Comparison of ENCODE assay signal across 18 cellular contexts in genomic region chr13:20134732-20135131, GRCh38. TPM values are rescaled to one million over a fixed set of nuclear protein-coding genes. Genes with fewer than 3 reads are reported as not detected.
DNase-seq lines count a peak whose midpoint lies in the region; ATAC-seq and TF ChIP-seq lines count a peak whose summit lies in the region.
"Had no signal": no experiment of that assay in that cellular context is flagged by ENCODE, and none has a peak within 500 bp of the region (broad histone marks: within the 10 kb centered on the region; RNA-seq: fewer than 3 reads in every experiment).

No MANE protein-coding gene starts in this region.

- no peak for ATAC-seq in left lobe of liver
- ATAC-seq: CD8-positive, alpha-beta T cell; GM12878 had no signal

- DNase-seq in activated CD8-positive, alpha-beta memory T cell treated with anti-CD3 and anti-CD28 coated beads for 24 hours = peak; percentile 35
- no peak for DNase-seq in activated CD8-positive, alpha-beta memory T cell treated with anti-CD3 and anti-CD28 coated beads, Interleukin-2, amount 50 U/mL, for 4 hours
- DNase-seq in left lobe of liver (ENCODE audit: low spot score) = peak; percentile 28
- peak; percentile 18 for DNase-seq in ureter (ENCODE audit: low spot score)
- no peak for DNase-seq in GM19240 (ENCODE audit: insufficient read length, low spot score)
- DNase-seq in GM13976 (ENCODE audit: low spot score) = no peak
- DNase-seq: Caco-2; CD4-positive, CD25-positive, alpha-beta regulatory T cell; CD8-positive, alpha-beta T cell; DMS153; DMS79; EL; GDM1; GM23248; H7; HCEC 1CT had no signal

- TF ChIP-seq CTCF in GM13976 (IDR thresholded peaks at IDR 0.05; ENCODE audit: borderline replicate concordance, control extremely low read depth, extremely low read depth, insufficient read depth, missing control alignments) = no peak

- in situ Hi-C loops in GM13976 (cut with MboI; ENCODE audit: low sequenced_read_pairs, unreplicated experiment) = no loop called here

RNA-seq across cellular contexts. Expression of gene GJA3, which starts 26.1 kb away (rescaled TPM):
- total RNA-seq in left lobe of liver = 0.03 TPM
- total RNA-seq in ureter = 0.13 TPM
- total RNA-seq: CD4-positive, CD25-positive, alpha-beta regulatory T cell had no signal

RNA-seq across cellular contexts. Expression of gene GJB2, which starts 58.0 kb away (rescaled TPM):
- 30.7 TPM for total RNA-seq in left lobe of liver
- 4.9 TPM for total RNA-seq in ureter
- total RNA-seq: B cell; CD4-positive, CD25-positive, alpha-beta regulatory T cell; CD8-positive, alpha-beta T cell had no signal

Comparison
In these comparisons a context has a peak if more than half of its experiments do, and no peak if none do; other contexts are left out.
1. DNase-seq: peak in activated CD8-positive, alpha-beta memory T cell treated with anti-CD3 and anti-CD28 coated beads for 24 hours (single experiment), left lobe of liver (single experiment) and ureter (single experiment); none in activated CD8-positive, alpha-beta memory T cell treated with anti-CD3 and anti-CD28 coated beads, Interleukin-2, amount 50 U/mL, for 4 hours (single experiment), GM19240 (single experiment) and GM13976 (single experiment).